ENCODE assay signal across 1 cellular context in the genomic region with DNA sequence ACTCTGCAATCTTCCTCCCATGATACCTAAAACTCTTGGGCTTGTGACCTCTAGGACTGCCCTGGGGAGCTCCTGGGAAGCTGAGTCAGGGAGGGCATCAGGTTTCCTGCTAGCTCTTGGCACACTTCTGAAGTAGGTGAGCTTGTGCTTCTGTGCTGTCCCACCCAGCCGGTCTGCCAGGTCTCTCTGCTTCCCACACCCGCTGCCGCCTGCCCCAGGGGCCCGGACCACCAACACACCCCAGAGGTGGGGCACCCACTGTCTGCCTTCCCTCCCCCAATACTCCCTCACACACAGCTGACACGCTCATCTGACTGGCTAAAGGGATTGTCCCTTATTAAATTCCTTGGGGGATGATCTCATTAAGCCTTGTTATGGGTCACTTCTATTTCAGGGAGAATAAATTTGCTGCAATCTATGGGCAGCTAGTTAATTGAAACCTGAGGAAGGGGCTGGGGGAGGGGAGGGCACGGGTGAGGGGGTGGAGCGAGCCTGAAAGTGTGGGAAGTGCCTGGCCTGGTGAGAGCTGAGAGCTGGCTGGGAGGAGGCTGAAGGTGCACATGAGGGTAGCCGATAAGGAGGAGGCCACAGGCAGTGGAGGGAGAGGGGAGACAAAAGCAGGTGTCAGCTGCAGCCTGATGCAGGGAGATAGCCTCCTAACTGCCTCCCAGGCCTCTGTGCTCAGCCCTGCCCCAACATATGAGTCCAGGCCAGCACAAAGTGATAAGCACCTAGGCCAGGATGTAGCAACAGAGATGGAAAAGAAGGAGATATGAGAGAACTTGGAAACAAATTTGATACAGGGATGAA.
TF ChIP-seq lines count a peak whose summit lies in the region.

No MANE protein-coding gene starts in this region.

TF ChIP-seq in K562, 482 proteins besides CTCF, POLR2A, EP300 and RAD21 (continued from another document and continues in another):
- TF ChIP-seq RUNX1 (IDR thresholded peaks at IDR 0.05; ENCODE audit: low read depth) (peak; percentile 86; the same call in 1 of the 2 replicates), MTA1 (IDR thresholded peaks at IDR 0.05; ENCODE audit: borderline replicate concordance) (peak; percentile 68; the same call in 1 of the 2 replicates), ZNF212 (CRISPR knock-in tag; IDR thresholded peaks at IDR 0.05) (no peak), CEBPB (tag; IDR thresholded peaks at IDR 0.05) (peak; percentile 90), TCF7L2 (IDR thresholded peaks at IDR 0.05; ENCODE audit: low read depth, low read length) (no peak), ZNF175 (CRISPR knock-in tag; IDR thresholded peaks at IDR 0.05; ENCODE audit: low read depth) (peak; percentile 75), CBFA2T3 (IDR thresholded peaks at IDR 0.05) (peak; percentile 100), DEAF1 (CRISPR knock-in tag; IDR thresholded peaks at IDR 0.05) (no peak), HES1 (IDR thresholded peaks at IDR 0.05; ENCODE audit: low read depth) (peak; percentile 82), ZNF316 (IDR thresholded peaks at IDR 0.05) (no peak), PTBP1 (IDR thresholded peaks at IDR 0.05; ENCODE audit: low read depth, low read length) (peak; percentile 92), ATF3 (IDR thresholded peaks at IDR 0.05) (peak; percentile 50), ATF3 (CRISPR knock-in tag; conservative IDR thresholded peaks at IDR 0.05) (no peak), DDX20 (tag; IDR thresholded peaks at IDR 0.05; ENCODE audit: low read depth) (no peak), SPI1 (IDR thresholded peaks at IDR 0.05; ENCODE audit: borderline replicate concordance, low read depth, low read length) (no peak), ZNF707 (CRISPR knock-in tag; conservative IDR thresholded peaks at IDR 0.05) (no peak), TAF1 (IDR thresholded peaks at IDR 0.05; ENCODE audit: control insufficient read depth, extremely low read depth, insufficient read depth, low read length, severe bottlenecking) (peak; percentile 36), PURB (CRISPR knock-in tag; IDR thresholded peaks at IDR 0.05; ENCODE audit: low read depth) (no peak), ZSCAN32 (CRISPR knock-in tag; IDR thresholded peaks at IDR 0.05) (no peak), ATF4 (CRISPR knock-in tag; IDR thresholded peaks at IDR 0.05) (0 out of 2 replicates have a peak, but pooled peaks have one; percentile 22), ZNF444 (CRISPR knock-in tag; IDR thresholded peaks at IDR 0.05) (no peak), U2AF2 (optimal IDR thresholded peaks at IDR 0.05; ENCODE audit: low read depth, low read length) (no peak), POLR3A (IDR thresholded peaks at IDR 0.05; ENCODE audit: borderline replicate concordance, extremely low read depth, insufficient read depth, insufficient read length) (no peak), ZNF24 (IDR thresholded peaks at IDR 0.05) (peak; percentile 79), SIN3B (IDR thresholded peaks at IDR 0.05; ENCODE audit: low read depth) (no peak), HDAC2 (IDR thresholded peaks at IDR 0.05) (peak; percentile 89), ZFP91 (CRISPR knock-in tag; IDR thresholded peaks at IDR 0.05) (no peak), GATAD2B (IDR thresholded peaks at IDR 0.05; ENCODE audit: borderline replicate concordance) (peak; percentile 83), NEUROD1 (IDR thresholded peaks at IDR 0.05; ENCODE audit: borderline replicate concordance, low read depth, low read length, partially characterized antibody) (peak; percentile 73), HMGN3 (IDR thresholded peaks at IDR 0.05; ENCODE audit: borderline replicate concordance, extremely low read depth, insufficient read length, low read depth, low read length) (peak; percentile 86), PKNOX1 (IDR thresholded peaks at IDR 0.05) (peak; percentile 62), ZNF668 (CRISPR knock-in tag; IDR thresholded peaks at IDR 0.05) (peak; percentile 71; the same call in 1 of the 2 replicates), PRMT5 (CRISPR knock-in tag; IDR thresholded peaks at IDR 0.05) (no peak), ZNF644 (tag; IDR thresholded peaks at IDR 0.05; ENCODE audit: low read depth) (peak; percentile 92; the same call in 1 of the 2 replicates), LEF1 (IDR thresholded peaks at IDR 0.05) (peak; percentile 86)
- TF ChIP-seq, protein P1, sequence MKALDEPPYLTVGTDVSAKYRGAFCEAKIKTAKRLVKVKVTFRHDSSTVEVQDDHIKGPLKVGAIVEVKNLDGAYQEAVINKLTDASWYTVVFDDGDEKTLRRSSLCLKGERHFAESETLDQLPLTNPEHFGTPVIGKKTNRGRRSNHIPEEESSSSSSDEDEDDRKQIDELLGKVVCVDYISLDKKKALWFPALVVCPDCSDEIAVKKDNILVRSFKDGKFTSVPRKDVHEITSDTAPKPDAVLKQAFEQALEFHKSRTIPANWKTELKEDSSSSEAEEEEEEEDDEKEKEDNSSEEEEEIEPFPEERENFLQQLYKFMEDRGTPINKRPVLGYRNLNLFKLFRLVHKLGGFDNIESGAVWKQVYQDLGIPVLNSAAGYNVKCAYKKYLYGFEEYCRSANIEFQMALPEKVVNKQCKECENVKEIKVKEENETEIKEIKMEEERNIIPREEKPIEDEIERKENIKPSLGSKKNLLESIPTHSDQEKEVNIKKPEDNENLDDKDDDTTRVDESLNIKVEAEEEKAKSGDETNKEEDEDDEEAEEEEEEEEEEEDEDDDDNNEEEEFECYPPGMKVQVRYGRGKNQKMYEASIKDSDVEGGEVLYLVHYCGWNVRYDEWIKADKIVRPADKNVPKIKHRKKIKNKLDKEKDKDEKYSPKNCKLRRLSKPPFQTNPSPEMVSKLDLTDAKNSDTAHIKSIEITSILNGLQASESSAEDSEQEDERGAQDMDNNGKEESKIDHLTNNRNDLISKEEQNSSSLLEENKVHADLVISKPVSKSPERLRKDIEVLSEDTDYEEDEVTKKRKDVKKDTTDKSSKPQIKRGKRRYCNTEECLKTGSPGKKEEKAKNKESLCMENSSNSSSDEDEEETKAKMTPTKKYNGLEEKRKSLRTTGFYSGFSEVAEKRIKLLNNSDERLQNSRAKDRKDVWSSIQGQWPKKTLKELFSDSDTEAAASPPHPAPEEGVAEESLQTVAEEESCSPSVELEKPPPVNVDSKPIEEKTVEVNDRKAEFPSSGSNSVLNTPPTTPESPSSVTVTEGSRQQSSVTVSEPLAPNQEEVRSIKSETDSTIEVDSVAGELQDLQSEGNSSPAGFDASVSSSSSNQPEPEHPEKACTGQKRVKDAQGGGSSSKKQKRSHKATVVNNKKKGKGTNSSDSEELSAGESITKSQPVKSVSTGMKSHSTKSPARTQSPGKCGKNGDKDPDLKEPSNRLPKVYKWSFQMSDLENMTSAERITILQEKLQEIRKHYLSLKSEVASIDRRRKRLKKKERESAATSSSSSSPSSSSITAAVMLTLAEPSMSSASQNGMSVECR (CRISPR knock-in tag; IDR thresholded peaks at IDR 0.05): no peak
- TF ChIP-seq, protein P2, sequence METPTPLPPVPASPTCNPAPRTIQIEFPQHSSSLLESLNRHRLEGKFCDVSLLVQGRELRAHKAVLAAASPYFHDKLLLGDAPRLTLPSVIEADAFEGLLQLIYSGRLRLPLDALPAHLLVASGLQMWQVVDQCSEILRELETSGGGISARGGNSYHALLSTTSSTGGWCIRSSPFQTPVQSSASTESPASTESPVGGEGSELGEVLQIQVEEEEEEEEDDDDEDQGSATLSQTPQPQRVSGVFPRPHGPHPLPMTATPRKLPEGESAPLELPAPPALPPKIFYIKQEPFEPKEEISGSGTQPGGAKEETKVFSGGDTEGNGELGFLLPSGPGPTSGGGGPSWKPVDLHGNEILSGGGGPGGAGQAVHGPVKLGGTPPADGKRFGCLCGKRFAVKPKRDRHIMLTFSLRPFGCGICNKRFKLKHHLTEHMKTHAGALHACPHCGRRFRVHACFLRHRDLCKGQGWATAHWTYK (CRISPR knock-in tag; IDR thresholded peaks at IDR 0.05): peak; percentile 63; the same call in 1 of the 2 replicates
